ENCODE assay signal across 13 cellular contexts in genomic region chr4:128658214-128658621, GRCh38.
DNase-seq lines count a peak whose midpoint lies in the region; ATAC-seq, FAIRE-seq and TF ChIP-seq lines count a peak whose summit lies in the region.
"Had no signal": no experiment of that assay in that cellular context is flagged by ENCODE, and none has a peak within 500 bp of the region (broad histone marks: within the 10 kb centered on the region; RNA-seq: fewer than 3 reads in every experiment).

No MANE protein-coding gene starts in this region.

- H3K27me3 ChIP-seq in testis (no peaks in the 10 kb centered on the region), small intestine (ENCODE audit: control insufficient read depth in 2 of 2, insufficient read depth in 2 of 2, low read length in 2 of 2) (no peaks in the 10 kb centered on the region)

- no peak for TF ChIP-seq POLR2A in testis (IDR thresholded peaks at IDR 0.05)

- DNase-seq in fibroblast of gingiva (ENCODE audit: low read depth) (peak; percentile 88), testis (no peak), HUDEP-2 (lab: John Stamatoyannopoulos, UW; ENCODE audit: unreplicated experiment in 76 of 76) (no peak), SW480 (ENCODE audit: low spot score) (no peak), small intestine (no peak)
- DNase-seq: activated CD4-positive, alpha-beta T cell treated with anti-CD3 and anti-CD28 coated beads, Interleukin-2, amount 10 ng/mL, durations not matched to agents 7 days and 5 days; activated gamma-delta T cell; CD8-positive, alpha-beta memory T cell; cerebellar nuclear complex; T-cell had no signal

- 50 to 54% methylated on average over 4 of the region's 4 CpGs for WGBS in testis, 2 donors
- 33 to 41% (median 39%) methylated on average over 4 of the region's 4 CpGs for WGBS in small intestine, 3 donors

- H3K36me3 ChIP-seq in testis (ENCODE audit: low read depth, missing control alignments) = no peaks in the 10 kb centered on the region
- no peaks in the 10 kb centered on the region for H3K36me3 ChIP-seq in small intestine (ENCODE audit: control insufficient read depth in 2 of 2, insufficient read depth in 2 of 2, low read length in 2 of 2)

- no peak for TF ChIP-seq CTCF in testis (IDR thresholded peaks at IDR 0.05)

- H3K4me1 ChIP-seq in testis = peaks cover 51% of the 10 kb centered on the region
- peaks cover 3 to 4% of the 10 kb centered on the region in 2 donors for H3K4me1 ChIP-seq in small intestine (ENCODE audit: control insufficient read depth in 2 of 2, insufficient read depth in 1 of 2, low read depth in 1 of 2, low read length in 1 of 2)

- H3K9me3 ChIP-seq in testis = no peaks in the 10 kb centered on the region
- no peaks in the 10 kb centered on the region for H3K9me3 ChIP-seq in small intestine (ENCODE audit: control insufficient read depth, low read depth)

- H3K4me3 ChIP-seq in testis = no peak overlapping the region
- H3K4me3 ChIP-seq in small intestine (ENCODE audit: low read depth in 1 of 2, low read length in 2 of 2) = no peak overlapping the region

- FAIRE-seq in small intestine (lab: Jason Lieb, UNC) = no peak

- intact Hi-C loops in testis (cut with DNase I; ENCODE audit: low total_unique reads) = no loop called here

- peak overlapping the region; percentile 78 to 90 for H3K27ac ChIP-seq in testis
- H3K27ac ChIP-seq in small intestine (ENCODE audit: low read depth in 1 of 2, low read length in 1 of 2) = peak overlapping the region in 1 of 2 donors; percentile 56

- ATAC-seq in GM18867 (IDR thresholded peaks at IDR 0.05; ENCODE audit: unreplicated experiment) (peak; percentile 68), HG03108 (IDR thresholded peaks at IDR 0.05; ENCODE audit: unreplicated experiment) (peak; percentile 48)
- ATAC-seq: stimulated activated effector memory CD8-positive, alpha-beta T cell treated with anti-CD3 and anti-CD28 coated beads, Interleukin-12 subunit alpha, Interleukin-12 subunit beta, amount 100 ng/mL, for 72 hours; T-cell had no signal
